In the genomic region with DNA sequence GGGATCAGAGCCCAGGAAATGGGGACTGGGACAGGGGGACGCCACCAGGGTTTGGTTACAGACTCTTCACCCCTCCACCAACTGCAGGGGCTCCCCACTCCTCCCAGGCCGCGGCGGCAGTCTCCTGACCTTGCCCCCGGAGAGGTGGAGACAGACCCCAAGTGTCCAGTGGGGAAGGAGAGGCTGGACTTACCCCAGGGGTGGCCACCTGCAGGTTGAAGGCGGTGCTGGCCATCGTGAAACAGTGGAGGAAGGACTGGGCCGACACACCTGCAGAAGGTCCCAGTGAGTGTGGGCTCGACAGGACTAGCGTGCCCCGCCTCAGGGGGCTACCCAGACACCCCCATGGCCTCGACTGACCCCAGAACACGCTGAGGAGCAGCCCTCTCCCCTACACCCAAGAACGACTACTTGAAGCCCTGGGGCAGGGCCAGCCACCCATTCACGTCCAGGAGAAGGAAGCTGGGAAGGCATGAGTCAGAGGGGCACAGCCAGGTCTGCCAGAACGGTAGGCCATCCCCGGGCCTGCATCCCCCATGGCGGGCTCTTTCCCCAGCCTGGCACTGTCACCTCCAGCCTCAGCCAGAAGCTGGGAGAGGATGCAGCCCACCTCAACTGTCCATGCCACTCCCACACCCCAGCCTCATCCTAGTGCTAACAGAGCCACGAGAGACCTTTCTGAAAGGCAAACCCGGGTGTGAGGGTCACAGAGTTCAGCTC, we compare ENCODE assay signal across 12 cellular contexts. TPM values are rescaled to one million over a fixed set of nuclear protein-coding genes. Genes with fewer than 3 reads are reported as not detected.
DNase-seq lines count a peak whose midpoint lies in the region; ATAC-seq, FAIRE-seq and TF ChIP-seq lines count a peak whose summit lies in the region.
"Had no signal": no experiment of that assay in that cellular context is flagged by ENCODE, and none has a peak within 500 bp of the region (broad histone marks: within the 10 kb centered on the region; RNA-seq: fewer than 3 reads in every experiment).

No MANE protein-coding gene starts in this region.

- H3K4me3 ChIP-seq in A549, result 0 out of 3 replicates have a peak overlapping the region, but pooled peaks have one; percentile 17

- peak overlapping the region; percentile 29 to 91; a peak in 4 of 6 replicates for H3K27ac ChIP-seq in A549
- H3K27ac ChIP-seq: psoas muscle, WERI-Rb-1 had no signal

- no peaks in the 10 kb centered on the region for H3K9me3 Mint-ChIP-seq in activated naive CD4-positive, alpha-beta T cell treated with anti-CD3 and anti-CD28 coated beads, Interleukin-2, amount 50 U/mL, for 72 hours
- no peaks in the 10 kb centered on the region for H3K9me3 Mint-ChIP-seq in immature natural killer cell

- H3K4me1 ChIP-seq in A549, result peaks cover 43% of the 10 kb centered on the region

- no peak for TF ChIP-seq EP300 in A549 (IDR thresholded peaks at IDR 0.05)

- no peak for DNase-seq in A549 (ENCODE audit: low read depth in 1 of 2, low spot score in 1 of 2)
- peak; percentile 34 for DNase-seq in HCEC 1CT
- DNase-seq in activated naive CD4-positive, alpha-beta T cell treated with anti-CD3 and anti-CD28 coated beads, Interleukin-2, amount 50 U/mL, for 72 hours (ENCODE audit: low spot score in 2 of 2), result no peak
- no peak for DNase-seq in immature natural killer cell
- no peak for DNase-seq in frontal cortex (ENCODE audit: low spot score in 2 of 2)
- DNase-seq: Kasumi-1, WERI-Rb-1 had no signal

- POLR2A ChIA-PET in A549 (lab: Yijun Ruan, JAX), result interaction anchor here (0.6 to 1.5 kb wide), 3 partner anchors 14 to 199 kb away, joined by 3 to 5 read pairs (median 3); a partner anchor contains a TSS

- peak overlapping the region in 4 of 5 donors; percentile 64 to 81 (median 72) for H3K4me3 Mint-ChIP-seq in immature natural killer cell

- no peak for TF ChIP-seq POLR2A in A549 (IDR thresholded peaks at IDR 0.05; ENCODE audit: low read length)

- H3K4me2 ChIP-seq in A549, result peak overlapping the region; percentile 100

- H3K27me3 Mint-ChIP-seq in immature natural killer cell (ENCODE audit: low read depth in 3 of 3), result peaks cover 0 to 7% (median 2%) of the 10 kb centered on the region in 3 donors

- 61% methylated on average over 17 of the region's 20 CpGs for WGBS in A549 (ENCODE audit: missing lambda C conversion rate)

- H3K27ac Mint-ChIP-seq in activated naive CD4-positive, alpha-beta T cell treated with anti-CD3 and anti-CD28 coated beads, Interleukin-2, amount 50 U/mL, for 72 hours, result peak overlapping the region; percentile 49 to 93
- peak overlapping the region in 1 of 6 donors; percentile 74 for H3K27ac Mint-ChIP-seq in immature natural killer cell

- no peaks in the 10 kb centered on the region for H3K36me3 Mint-ChIP-seq in activated naive CD4-positive, alpha-beta T cell treated with anti-CD3 and anti-CD28 coated beads, Interleukin-2, amount 50 U/mL, for 72 hours
- no peaks in the 10 kb centered on the region for H3K36me3 Mint-ChIP-seq in immature natural killer cell

- H3K4me1 Mint-ChIP-seq in immature natural killer cell, result peaks cover 6 to 26% of the 10 kb centered on the region in 2 donors

- H3K9me3 ChIP-seq in A549, result no peaks in the 10 kb centered on the region
- H3K9me3 ChIP-seq: psoas muscle, tibial nerve had no signal

- FAIRE-seq in A549 (lab: Jason Lieb, UNC) (no peak), frontal cortex (lab: Jason Lieb, UNC) (no peak)

- TF ChIP-seq CTCF in A549 (IDR thresholded peaks at IDR 0.05), result no peak

- ATAC-seq in A549, result peak in 1 of 2 experiments; percentile 31; a peak in 3 of 6 replicates
- ATAC-seq in activated naive CD4-positive, alpha-beta T cell treated with anti-CD3 and anti-CD28 coated beads, Interleukin-2, amount 50 U/mL, for 72 hours, result no peak
- no peak for ATAC-seq in HG03378 (IDR thresholded peaks at IDR 0.05; ENCODE audit: unreplicated experiment)
- no peak for ATAC-seq in GM21786 (IDR thresholded peaks at IDR 0.05; ENCODE audit: unreplicated experiment)
- no peak for ATAC-seq in GM21528 (IDR thresholded peaks at IDR 0.05; ENCODE audit: low FRiP score, unreplicated experiment)
- ATAC-seq: psoas muscle had no signal

- CTCF ChIA-PET in A549 (lab: Yijun Ruan, JAX), result interaction anchor here (0.5 to 5.7 kb wide), 6 partner anchors 9 to 42 kb away, joined by 3 to 44 read pairs (median 6); a partner anchor contains a TSS

- no peak for TF ChIP-seq RAD21 in A549 (conservative IDR thresholded peaks at IDR 0.05 in 1 of 2, IDR thresholded peaks at IDR 0.05 in 1 of 2)

TF ChIP-seq in A549, 52 proteins besides CTCF, POLR2A, EP300 and RAD21 (continues in another document):
- no peak for TF ChIP-seq TP53 (CRISPR knock-in tag; IDR thresholded peaks at IDR 0.05)
- TF ChIP-seq, protein P1, sequence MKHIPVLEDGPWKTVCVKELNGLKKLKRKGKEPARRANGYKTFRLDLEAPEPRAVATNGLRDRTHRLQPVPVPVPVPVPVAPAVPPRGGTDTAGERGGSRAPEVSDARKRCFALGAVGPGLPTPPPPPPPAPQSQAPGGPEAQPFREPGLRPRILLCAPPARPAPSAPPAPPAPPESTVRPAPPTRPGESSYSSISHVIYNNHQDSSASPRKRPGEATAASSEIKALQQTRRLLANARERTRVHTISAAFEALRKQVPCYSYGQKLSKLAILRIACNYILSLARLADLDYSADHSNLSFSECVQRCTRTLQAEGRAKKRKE (CRISPR knock-in tag; IDR thresholded peaks at IDR 0.05; ENCODE audit: low read depth), result no peak
- no peak for TF ChIP-seq HDAC2 (IDR thresholded peaks at IDR 0.05)
- no peak for TF ChIP-seq ZNF302 (CRISPR knock-in tag; IDR thresholded peaks at IDR 0.05)
- no peak for TF ChIP-seq FOSL2 (IDR thresholded peaks at IDR 0.05)
- peak; percentile 37; the same call in 1 of the 2 replicates for TF ChIP-seq FOSL2 (CRISPR knock-in tag; IDR thresholded peaks at IDR 0.05)
- TF ChIP-seq HOXB5 (CRISPR knock-in tag; IDR thresholded peaks at IDR 0.05), result no peak

RNA-seq across cellular contexts. Expression of a gene that starts 2.3 kb away (rescaled TPM):
- polyA plus RNA-seq in A549 (2011; rRNA removed), result 14.5 and 16.8 TPM in 2 replicates
- 82.8 and 96.7 TPM in 2 replicates for polyA plus RNA-seq in A549 (2012; cell fraction: cytosol; rRNA removed)
- polyA plus RNA-seq in A549 (2012; cell fraction: nucleus; rRNA removed), result 296 and 428 TPM in 2 replicates
- 41.9 to 43.5 TPM (median 43.1 TPM) in 3 replicates for polyA plus RNA-seq in A549 (2017; fragmentation: RNase III; extraction: RNeasy Plus Mini Kit Qiagen cat#74134 plus additional on column Dnase treatment)
- polyA minus RNA-seq in A549 (2011; rRNA and poly(A)+ RNA removed), result 8.6 and 9.5 TPM in 2 replicates
- total RNA-seq in activated naive CD4-positive, alpha-beta T cell treated with anti-CD3 and anti-CD28 coated beads, Interleukin-2, amount 50 U/mL, for 72 hours, result 10 to 100 TPM; 33.1 to 60.5 TPM
- polyA plus RNA-seq in immature natural killer cell, result 1 to 10 TPM; 5.8 to 9.7 (median 6.7) TPM
- total RNA-seq in frontal cortex, result 21.2 TPM

RNA-seq across cellular contexts. Expression of a gene that starts 14.9 kb away (rescaled TPM):
- not detected in 2 replicates for polyA plus RNA-seq in A549 (2011; rRNA removed)
- 0.32 and 0.51 TPM in 2 replicates for polyA plus RNA-seq in A549 (2012; cell fraction: cytosol; rRNA removed)
- polyA plus RNA-seq in A549 (2012; cell fraction: nucleus; rRNA removed), result 0.47 and 0.59 TPM in 2 replicates
- 1.0 to 1.3 TPM (median 1.0 TPM) in 3 replicates for polyA plus RNA-seq in A549 (2017; fragmentation: RNase III; extraction: RNeasy Plus Mini Kit Qiagen cat#74134 plus additional on column Dnase treatment)
- polyA minus RNA-seq in A549 (2011; rRNA and poly(A)+ RNA removed), result 0.29 TPM in 1 of 2 replicates, not detected in the other
- 1 to 10 TPM in 1 of 2 donors, not detected in 1; 1.1 TPM for total RNA-seq in activated naive CD4-positive, alpha-beta T cell treated with anti-CD3 and anti-CD28 coated beads, Interleukin-2, amount 50 U/mL, for 72 hours
- not detected for polyA plus RNA-seq in immature natural killer cell
- total RNA-seq in frontal cortex, result 7.3 TPM
- total RNA-seq: tibial nerve had no signal

RNA-seq across cellular contexts. Expression of a gene that starts 23.0 kb away (rescaled TPM):
- polyA plus RNA-seq in A549 (2011; rRNA removed) (11.6 and 13.5 TPM in 2 replicates), A549 (2017; fragmentation: RNase III; extraction: RNeasy Plus Mini Kit Qiagen cat#74134 plus additional on column Dnase treatment) (18.7 to 21.8 TPM (median 19.5 TPM) in 3 replicates), immature natural killer cell (10 to 100 TPM in 1 of 3 donors, 1 to 10 TPM in 2; 5.2 to 14.9 (median 7.7) TPM)
- polyA plus RNA-seq in A549 (2012; cell fraction: cytosol; rRNA removed), result 43.6 and 50.2 TPM in 2 replicates
- 85.4 and 116 TPM in 2 replicates for polyA plus RNA-seq in A549 (2012; cell fraction: nucleus; rRNA removed)
- 4.5 and 15.8 TPM in 2 replicates for polyA minus RNA-seq in A549 (2011; rRNA and poly(A)+ RNA removed)
- 10 to 100 TPM; 22.6 to 34.6 TPM for total RNA-seq in activated naive CD4-positive, alpha-beta T cell treated with anti-CD3 and anti-CD28 coated beads, Interleukin-2, amount 50 U/mL, for 72 hours
- 14.7 TPM for total RNA-seq in frontal cortex

RNA-seq across cellular contexts. Expression of a gene that starts 27.8 kb away (rescaled TPM):
- polyA plus RNA-seq in A549 (2011; rRNA removed) (287 and 296 TPM in 2 replicates), A549 (2017; fragmentation: RNase III; extraction: RNeasy Plus Mini Kit Qiagen cat#74134 plus additional on column Dnase treatment) (386 to 392 TPM (median 391 TPM) in 3 replicates), immature natural killer cell (100 to 1,000 TPM; 163 to 189 (median 180) TPM)
- polyA plus RNA-seq in A549 (2012; cell fraction: cytosol; rRNA removed), result 443 and 463 TPM in 2 replicates
- 406 and 442 TPM in 2 replicates for polyA plus RNA-seq in A549 (2012; cell fraction: nucleus; rRNA removed)
- 132 and 159 TPM in 2 replicates for polyA minus RNA-seq in A549 (2011; rRNA and poly(A)+ RNA removed)
- 100 to 1,000 TPM; 226 to 328 TPM for total RNA-seq in activated naive CD4-positive, alpha-beta T cell treated with anti-CD3 and anti-CD28 coated beads, Interleukin-2, amount 50 U/mL, for 72 hours
- total RNA-seq in frontal cortex, result 77.9 TPM

RNA-seq across cellular contexts. Expression of a gene that starts 30.0 kb away (rescaled TPM):
- polyA plus RNA-seq in A549 (2011; rRNA removed) (6.3 and 6.5 TPM in 2 replicates), A549 (2017; fragmentation: RNase III; extraction: RNeasy Plus Mini Kit Qiagen cat#74134 plus additional on column Dnase treatment) (15.7 to 19.0 TPM (median 18.9 TPM) in 3 replicates), immature natural killer cell (1 to 10 TPM; 2.6 to 7.7 (median 2.7) TPM)
- 17.5 and 23.5 TPM in 2 replicates for polyA plus RNA-seq in A549 (2012; cell fraction: cytosol; rRNA removed)
- polyA plus RNA-seq in A549 (2012; cell fraction: nucleus; rRNA removed), result 117 and 172 TPM in 2 replicates
- polyA minus RNA-seq in A549 (2011; rRNA and poly(A)+ RNA removed), result 2.7 and 4.4 TPM in 2 replicates
- 10 to 100 TPM; 32.8 to 59.2 TPM for total RNA-seq in activated naive CD4-positive, alpha-beta T cell treated with anti-CD3 and anti-CD28 coated beads, Interleukin-2, amount 50 U/mL, for 72 hours
- 5.7 TPM for total RNA-seq in frontal cortex
